In genomic region chr10:132020456-132020855, GRCh38 we compare ENCODE assay signal across 1 cellular context.
TF ChIP-seq lines count a peak whose summit lies in the region.

No MANE protein-coding gene starts in this region.

TF ChIP-seq in H1, 55 proteins besides CTCF, POLR2A, EP300 and RAD21:
- TF ChIP-seq BACH1 (IDR thresholded peaks at IDR 0.05; ENCODE audit: low read length) (no peak), NRF1 (IDR thresholded peaks at IDR 0.05; ENCODE audit: low read depth, low read length) (no peak), EZH2 (IDR thresholded peaks at IDR 0.05; ENCODE audit: low read depth, low read length, severe bottlenecking) (no peak), EGR1 (IDR thresholded peaks at IDR 0.05; ENCODE audit: borderline replicate concordance, low read depth, low read length) (no peak), SP2 (IDR thresholded peaks at IDR 0.05; ENCODE audit: low read length) (no peak), GTF2F1 (IDR thresholded peaks at IDR 0.05; ENCODE audit: borderline replicate concordance, low read depth, low read length) (no peak), NANOG (IDR thresholded peaks at IDR 0.05; ENCODE audit: insufficient read depth, low read depth, low read length, poor library complexity, severe bottlenecking) (no peak), CEBPB (IDR thresholded peaks at IDR 0.05; ENCODE audit: low read depth, low read length) (no peak), CREB1 (IDR thresholded peaks at IDR 0.05) (no peak), BRCA1 (IDR thresholded peaks at IDR 0.05; ENCODE audit: low read depth, low read length) (no peak), PHF8 (conservative IDR thresholded peaks at IDR 0.05; ENCODE audit: low read depth, low read length) (no peak), SIX5 (IDR thresholded peaks at IDR 0.05; ENCODE audit: low read depth, low read length) (no peak), POU5F1 (IDR thresholded peaks at IDR 0.05; ENCODE audit: low read depth, low read length) (no peak), MAX (IDR thresholded peaks at IDR 0.05) (no peak), TBP (IDR thresholded peaks at IDR 0.05; ENCODE audit: low read depth, low read length) (no peak), GABPA (IDR thresholded peaks at IDR 0.05; ENCODE audit: borderline replicate concordance, insufficient read depth, low read length) (no peak), ZNF274 (IDR thresholded peaks at IDR 0.05; ENCODE audit: borderline replicate concordance, extremely low read depth, low read length) (no peak)
